ENCODE assay signal across 1 cellular context in the genomic region with DNA sequence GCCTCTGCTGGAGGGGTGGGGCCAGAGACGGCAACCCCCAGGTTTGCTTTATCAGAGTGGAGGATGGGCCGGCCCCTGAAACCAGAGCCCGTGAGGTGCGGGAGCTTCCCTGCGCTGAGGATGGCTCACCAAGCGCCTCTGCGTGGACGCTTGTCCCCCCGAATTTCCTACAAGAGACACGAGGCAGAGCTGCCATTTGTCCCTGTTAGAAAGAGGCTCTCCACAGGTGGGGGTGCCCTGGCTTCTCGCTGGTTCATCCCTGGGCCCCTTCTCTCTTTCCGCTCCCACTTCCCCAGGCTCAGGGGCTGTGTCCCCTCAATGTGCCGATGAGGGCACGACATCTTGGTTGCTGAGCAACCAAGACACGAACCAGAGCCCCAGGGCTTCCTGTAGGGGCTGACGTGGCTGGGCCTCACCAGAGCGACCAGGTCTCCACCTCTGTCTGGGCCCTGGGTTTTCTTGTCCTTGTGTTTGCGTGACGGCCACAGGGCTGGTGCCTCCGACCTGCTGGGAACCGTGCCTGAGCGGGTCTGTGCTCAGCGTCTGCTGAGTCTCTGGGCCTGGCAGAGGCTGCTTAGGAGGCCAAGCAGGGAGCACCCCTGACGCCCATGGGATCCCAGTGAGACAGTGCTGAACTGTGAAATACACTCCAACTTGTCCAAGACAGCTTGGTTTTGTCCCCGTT.
TF ChIP-seq lines count a peak whose summit lies in the region.

No MANE protein-coding gene starts in this region.

TF ChIP-seq in GM23338, 12 proteins besides CTCF, POLR2A, EP300 and RAD21 (continued from another document):
- no peak for TF ChIP-seq CREB1 (CRISPR knock-in tag; IDR thresholded peaks at IDR 0.05; ENCODE audit: low read depth)
- no peak for TF ChIP-seq ZNF331 (CRISPR knock-in tag; IDR thresholded peaks at IDR 0.05; ENCODE audit: low read depth)
- TF ChIP-seq, protein P1, sequence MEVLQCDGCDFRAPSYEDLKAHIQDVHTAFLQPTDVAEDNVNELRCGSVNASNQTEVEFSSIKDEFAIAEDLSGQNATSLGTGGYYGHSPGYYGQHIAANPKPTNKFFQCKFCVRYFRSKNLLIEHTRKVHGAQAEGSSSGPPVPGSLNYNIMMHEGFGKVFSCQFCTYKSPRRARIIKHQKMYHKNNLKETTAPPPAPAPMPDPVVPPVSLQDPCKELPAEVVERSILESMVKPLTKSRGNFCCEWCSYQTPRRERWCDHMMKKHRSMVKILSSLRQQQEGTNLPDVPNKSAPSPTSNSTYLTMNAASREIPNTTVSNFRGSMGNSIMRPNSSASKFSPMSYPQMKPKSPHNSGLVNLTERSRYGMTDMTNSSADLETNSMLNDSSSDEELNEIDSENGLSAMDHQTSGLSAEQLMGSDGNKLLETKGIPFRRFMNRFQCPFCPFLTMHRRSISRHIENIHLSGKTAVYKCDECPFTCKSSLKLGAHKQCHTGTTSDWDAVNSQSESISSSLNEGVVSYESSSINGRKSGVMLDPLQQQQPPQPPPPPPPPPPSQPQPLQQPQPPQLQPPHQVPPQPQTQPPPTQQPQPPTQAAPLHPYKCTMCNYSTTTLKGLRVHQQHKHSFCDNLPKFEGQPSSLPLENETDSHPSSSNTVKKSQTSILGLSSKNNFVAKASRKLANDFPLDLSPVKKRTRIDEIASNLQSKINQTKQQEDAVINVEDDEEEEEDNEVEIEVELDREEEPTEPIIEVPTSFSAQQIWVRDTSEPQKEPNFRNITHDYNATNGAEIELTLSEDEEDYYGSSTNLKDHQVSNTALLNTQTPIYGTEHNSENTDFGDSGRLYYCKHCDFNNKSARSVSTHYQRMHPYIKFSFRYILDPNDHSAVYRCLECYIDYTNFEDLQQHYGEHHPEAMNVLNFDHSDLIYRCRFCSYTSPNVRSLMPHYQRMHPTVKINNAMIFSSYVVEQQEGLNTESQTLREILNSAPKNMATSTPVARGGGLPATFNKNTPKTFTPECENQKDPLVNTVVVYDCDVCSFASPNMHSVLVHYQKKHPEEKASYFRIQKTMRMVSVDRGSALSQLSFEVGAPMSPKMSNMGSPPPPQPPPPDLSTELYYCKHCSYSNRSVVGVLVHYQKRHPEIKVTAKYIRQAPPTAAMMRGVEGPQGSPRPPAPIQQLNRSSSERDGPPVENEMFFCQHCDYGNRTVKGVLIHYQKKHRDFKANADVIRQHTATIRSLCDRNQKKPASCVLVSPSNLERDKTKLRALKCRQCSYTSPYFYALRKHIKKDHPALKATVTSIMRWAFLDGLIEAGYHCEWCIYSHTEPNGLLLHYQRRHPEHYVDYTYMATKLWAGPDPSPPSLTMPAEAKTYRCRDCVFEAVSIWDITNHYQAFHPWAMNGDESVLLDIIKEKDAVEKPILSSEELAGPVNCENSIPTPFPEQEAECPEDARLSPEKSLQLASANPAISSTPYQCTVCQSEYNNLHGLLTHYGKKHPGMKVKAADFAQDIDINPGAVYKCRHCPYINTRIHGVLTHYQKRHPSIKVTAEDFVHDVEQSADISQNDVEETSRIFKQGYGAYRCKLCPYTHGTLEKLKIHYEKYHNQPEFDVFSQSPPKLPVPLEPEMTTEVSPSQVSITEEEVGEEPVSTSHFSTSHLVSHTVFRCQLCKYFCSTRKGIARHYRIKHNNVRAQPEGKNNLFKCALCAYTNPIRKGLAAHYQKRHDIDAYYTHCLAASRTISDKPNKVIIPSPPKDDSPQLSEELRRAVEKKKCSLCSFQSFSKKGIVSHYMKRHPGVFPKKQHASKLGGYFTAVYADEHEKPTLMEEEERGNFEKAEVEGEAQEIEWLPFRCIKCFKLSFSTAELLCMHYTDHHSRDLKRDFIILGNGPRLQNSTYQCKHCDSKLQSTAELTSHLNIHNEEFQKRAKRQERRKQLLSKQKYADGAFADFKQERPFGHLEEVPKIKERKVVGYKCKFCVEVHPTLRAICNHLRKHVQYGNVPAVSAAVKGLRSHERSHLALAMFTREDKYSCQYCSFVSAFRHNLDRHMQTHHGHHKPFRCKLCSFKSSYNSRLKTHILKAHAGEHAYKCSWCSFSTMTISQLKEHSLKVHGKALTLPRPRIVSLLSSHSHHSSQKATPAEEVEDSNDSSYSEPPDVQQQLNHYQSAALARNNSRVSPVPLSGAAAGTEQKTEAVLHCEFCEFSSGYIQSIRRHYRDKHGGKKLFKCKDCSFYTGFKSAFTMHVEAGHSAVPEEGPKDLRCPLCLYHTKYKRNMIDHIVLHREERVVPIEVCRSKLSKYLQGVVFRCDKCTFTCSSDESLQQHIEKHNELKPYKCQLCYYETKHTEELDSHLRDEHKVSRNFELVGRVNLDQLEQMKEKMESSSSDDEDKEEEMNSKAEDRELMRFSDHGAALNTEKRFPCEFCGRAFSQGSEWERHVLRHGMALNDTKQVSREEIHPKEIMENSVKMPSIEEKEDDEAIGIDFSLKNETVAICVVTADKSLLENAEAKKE (CRISPR knock-in tag; IDR thresholded peaks at IDR 0.05): no peak
- TF ChIP-seq EZH2 (IDR thresholded peaks at IDR 0.05; ENCODE audit: low read depth, unreplicated experiment): no peak
- TF ChIP-seq ZNF114 (CRISPR knock-in tag; IDR thresholded peaks at IDR 0.05): no peak
TF ChIP-seq in GM23338: peak in this region for 0.
